Comparison of ENCODE assay signal across 22 cellular contexts in genomic region chr16:2282866-2283555, GRCh38.
"Had no signal": no experiment of that assay in that cellular context is flagged by ENCODE, and none has a peak within 500 bp of the region (broad histone marks: within the 10 kb centered on the region; RNA-seq: fewer than 3 reads in every experiment).

No MANE protein-coding gene starts in this region.

- H3K4me1 Mint-ChIP-seq: activated CD4-positive, alpha-beta memory T cell treated with anti-CD3 and anti-CD28 coated beads, Interleukin-2, amount 10 ng/mL, durations not matched to agents 7 days and 5 days; activated CD8-positive, alpha-beta memory T cell treated with anti-CD3 and anti-CD28 coated beads, Interleukin-2, amount 10 ng/mL, durations not matched to agents 7 days and 5 days; activated naive CD8-positive, alpha-beta T cell treated with anti-CD3 and anti-CD28 coated beads, Interleukin-2, amount 10 ng/mL, durations not matched to agents 7 days and 5 days; activated T-helper 17 cell treated with anti-CD3 and anti-CD28 coated beads, Interleukin-2, amount 50 U/mL, for 72 hours; neural crest cell; WTC11 had no signal

- H3K4me3 ChIP-seq: body of pancreas, dorsolateral prefrontal cortex, left lung, psoas muscle, tibial nerve had no signal

- DNase-seq: activated CD4-positive, alpha-beta memory T cell treated with anti-CD3 and anti-CD28 coated beads, Interleukin-2, amount 10 ng/mL, durations not matched to agents 7 days and 5 days; activated CD4-positive, alpha-beta T cell treated with anti-CD3 and anti-CD28 coated beads for 4 hours; activated CD8-positive, alpha-beta memory T cell treated with anti-CD3 and anti-CD28 coated beads, Interleukin-2, amount 10 ng/mL, durations not matched to agents 7 days and 5 days; activated naive CD4-positive, alpha-beta T cell treated with Interleukin-2 at 50 U/mL for 16 hours; activated naive CD8-positive, alpha-beta T cell treated with anti-CD3 and anti-CD28 coated beads, Interleukin-2, amount 10 ng/mL, durations not matched to agents 7 days and 5 days; amygdala; body of pancreas; foreskin melanocyte; head of caudate nucleus; left lung; mammary epithelial cell; midbrain; psoas muscle; stimulated activated naive CD8-positive, alpha-beta T cell treated with anti-CD3 and anti-CD28 coated beads, Interleukin-15, Interleukin-2, amounts not matched to agents 100 U/mL and 50 U/mL, for 24 hours; substantia nigra had no signal

- H3K4me1 ChIP-seq: body of pancreas, left lung, psoas muscle had no signal

- H3K27ac Mint-ChIP-seq: activated CD4-positive, alpha-beta memory T cell treated with anti-CD3 and anti-CD28 coated beads, Interleukin-2, amount 10 ng/mL, durations not matched to agents 7 days and 5 days; activated CD8-positive, alpha-beta memory T cell treated with anti-CD3 and anti-CD28 coated beads, Interleukin-2, amount 10 ng/mL, durations not matched to agents 7 days and 5 days; activated naive CD8-positive, alpha-beta T cell treated with anti-CD3 and anti-CD28 coated beads, Interleukin-2, amount 10 ng/mL, durations not matched to agents 7 days and 5 days; activated T-helper 17 cell treated with anti-CD3 and anti-CD28 coated beads, Interleukin-2, amount 50 U/mL, for 72 hours; T-helper 2 cell treated with Interferon-gamma antibody and Interleukin-4, amounts not matched to agents 5 μg/mL and 100 μg/mL, for 36 hours had no signal

- H3K27me3 Mint-ChIP-seq: activated CD4-positive, alpha-beta memory T cell treated with anti-CD3 and anti-CD28 coated beads, Interleukin-2, amount 10 ng/mL, durations not matched to agents 7 days and 5 days; activated CD8-positive, alpha-beta memory T cell treated with anti-CD3 and anti-CD28 coated beads, Interleukin-2, amount 10 ng/mL, durations not matched to agents 7 days and 5 days; activated naive CD8-positive, alpha-beta T cell treated with anti-CD3 and anti-CD28 coated beads, Interleukin-2, amount 10 ng/mL, durations not matched to agents 7 days and 5 days; activated T-helper 17 cell treated with anti-CD3 and anti-CD28 coated beads, Interleukin-2, amount 50 U/mL, for 72 hours had no signal

- H3K9me3 Mint-ChIP-seq: activated CD4-positive, alpha-beta memory T cell treated with anti-CD3 and anti-CD28 coated beads, Interleukin-2, amount 10 ng/mL, durations not matched to agents 7 days and 5 days; activated naive CD8-positive, alpha-beta T cell treated with anti-CD3 and anti-CD28 coated beads, Interleukin-2, amount 10 ng/mL, durations not matched to agents 7 days and 5 days; activated T-helper 17 cell treated with anti-CD3 and anti-CD28 coated beads, Interleukin-2, amount 50 U/mL, for 72 hours; neural crest cell; T-helper 2 cell treated with Interferon-gamma antibody and Interleukin-4, amounts not matched to agents 5 μg/mL and 100 μg/mL, for 36 hours; WTC11 had no signal

- H3K27me3 ChIP-seq: body of pancreas, dorsolateral prefrontal cortex, left lung, tibial nerve had no signal

- H3K36me3 Mint-ChIP-seq: activated CD8-positive, alpha-beta memory T cell treated with anti-CD3 and anti-CD28 coated beads, Interleukin-2, amount 10 ng/mL, durations not matched to agents 7 days and 5 days; activated naive CD8-positive, alpha-beta T cell treated with anti-CD3 and anti-CD28 coated beads, Interleukin-2, amount 10 ng/mL, durations not matched to agents 7 days and 5 days; WTC11 had no signal

- H3K9me3 ChIP-seq: body of pancreas, left lung, psoas muscle, tibial nerve had no signal

- ATAC-seq: activated CD8-positive, alpha-beta memory T cell treated with anti-CD3 and anti-CD28 coated beads, Interleukin-2, amount 10 ng/mL, durations not matched to agents 7 days and 5 days; activated T-helper 17 cell treated with anti-CD3 and anti-CD28 coated beads, Interleukin-2, amount 50 U/mL, for 72 hours; body of pancreas; left lung; psoas muscle; right cardiac atrium; stimulated activated naive CD8-positive, alpha-beta T cell treated with anti-CD3 and anti-CD28 coated beads, Interleukin-15, Interleukin-2, amounts not matched to agents 100 U/mL and 50 U/mL, for 24 hours; WTC11 had no signal

- H3K27ac ChIP-seq: body of pancreas, left lung, psoas muscle, tibial nerve had no signal

- H3K4me3 Mint-ChIP-seq: activated CD4-positive, alpha-beta memory T cell treated with anti-CD3 and anti-CD28 coated beads, Interleukin-2, amount 10 ng/mL, durations not matched to agents 7 days and 5 days; activated CD8-positive, alpha-beta memory T cell treated with anti-CD3 and anti-CD28 coated beads, Interleukin-2, amount 10 ng/mL, durations not matched to agents 7 days and 5 days; activated naive CD8-positive, alpha-beta T cell treated with anti-CD3 and anti-CD28 coated beads, Interleukin-2, amount 10 ng/mL, durations not matched to agents 7 days and 5 days; activated T-helper 17 cell treated with anti-CD3 and anti-CD28 coated beads, Interleukin-2, amount 50 U/mL, for 72 hours; neural crest cell; T-helper 2 cell treated with Interferon-gamma antibody and Interleukin-4, amounts not matched to agents 5 μg/mL and 100 μg/mL, for 36 hours; WTC11 had no signal
